ENCODE assay signal across 25 cellular contexts in the genomic region with DNA sequence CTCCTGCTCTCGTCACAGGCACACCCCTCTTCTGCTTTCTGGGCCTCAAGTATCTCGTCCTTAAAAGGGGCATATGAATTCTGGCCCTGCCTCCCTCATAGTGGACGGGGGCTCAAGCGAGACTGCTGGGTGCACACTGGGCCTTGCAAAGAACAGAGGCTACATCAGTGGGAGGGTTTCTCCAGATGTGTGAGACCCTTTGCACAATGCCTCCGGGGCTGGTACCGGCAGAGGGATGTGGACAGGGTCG. TPM values are rescaled to one million over a fixed set of nuclear protein-coding genes. Genes with fewer than 3 reads are reported as not detected.
DNase-seq lines count a peak whose midpoint lies in the region; ATAC-seq and TF ChIP-seq lines count a peak whose summit lies in the region.
"Had no signal": no experiment of that assay in that cellular context is flagged by ENCODE, and none has a peak within 500 bp of the region (broad histone marks: within the 10 kb centered on the region; RNA-seq: fewer than 3 reads in every experiment).

No MANE protein-coding gene starts in this region.

- no peak overlapping the region for H4K8ac ChIP-seq in neuronal stem cell (ENCODE audit: low read depth, low read length)

- H3K9ac ChIP-seq in BLaER1 (no peak overlapping the region), neuronal stem cell (ENCODE audit: low read depth, low read length, poor library complexity) (no peak overlapping the region)

- H3K4me3 ChIP-seq in BLaER1 (no peak overlapping the region), RWPE2 (ENCODE audit: severe bottlenecking) (no peak overlapping the region), neuronal stem cell (ENCODE audit: low read length in 2 of 2) (no peak overlapping the region)
- H3K4me3 ChIP-seq: coronary artery, esophagus muscularis mucosa, MG63, sigmoid colon had no signal

- H3K9me3 Mint-ChIP-seq in chondrocyte (ENCODE audit: low read depth), result no peaks in the 10 kb centered on the region
- H3K9me3 Mint-ChIP-seq: activated naive CD4-positive, alpha-beta T cell treated with anti-CD3 and anti-CD28 coated beads for 36 hours; H9 had no signal

- H3K23ac ChIP-seq in neuronal stem cell (ENCODE audit: low read depth, low read length, poor library complexity), result no peak overlapping the region

- no peak overlapping the region for H3K4ac ChIP-seq in neuronal stem cell (ENCODE audit: low read length)

- H3K9me3 ChIP-seq in BLaER1 (no peaks in the 10 kb centered on the region), RWPE2 (ENCODE audit: severe bottlenecking) (no peaks in the 10 kb centered on the region), neuronal stem cell (replicated peaks in 1 of 2; ENCODE audit: control insufficient read depth in 2 of 2, insufficient read depth in 1 of 2, low read depth in 1 of 2, low read length in 2 of 2) (no peaks in the 10 kb centered on the region)
- H3K9me3 ChIP-seq: esophagus muscularis mucosa, MG63, sigmoid colon had no signal

- WGBS in neuronal stem cell (ENCODE audit: extremely low coverage in 2 of 2, insufficient read length in 2 of 2, insufficient replicate concordance in 1 of 2), 2 donors, result no CpG with 5 or more reads among the region's 7 CpGs

- H3K18ac ChIP-seq in neuronal stem cell (ENCODE audit: low read length), result peak overlapping the region; percentile 30

- no peak overlapping the region for H2BK12ac ChIP-seq in neuronal stem cell (ENCODE audit: low read length)

- H3K4me1 ChIP-seq in BLaER1 (peaks cover 77% of the 10 kb centered on the region), RWPE2 (ENCODE audit: insufficient read depth, poor library complexity, severe bottlenecking) (peaks cover 73% of the 10 kb centered on the region), neuronal stem cell (ENCODE audit: control insufficient read depth in 2 of 2, insufficient read depth in 1 of 2, low read depth in 1 of 2, low read length in 2 of 2) (peaks cover 11 to 13% of the 10 kb centered on the region in 2 donors)

- peak overlapping the region; percentile 97 for H3K27ac Mint-ChIP-seq in chondrocyte (ENCODE audit: unreplicated experiment)
- H3K27ac Mint-ChIP-seq: activated naive CD4-positive, alpha-beta T cell treated with anti-CD3 and anti-CD28 coated beads for 36 hours had no signal

- H4K20me1 ChIP-seq in BLaER1, result no peaks in the 10 kb centered on the region

- no peak overlapping the region for H2BK120ac ChIP-seq in neuronal stem cell (ENCODE audit: low read depth, low read length)

- no peak overlapping the region for H4K91ac ChIP-seq in neuronal stem cell (ENCODE audit: low read depth, low read length, poor library complexity)

- H2AK5ac ChIP-seq in neuronal stem cell (ENCODE audit: low read depth, low read length), result no peak overlapping the region

- no peaks in the 10 kb centered on the region for H3K36me3 ChIP-seq in BLaER1
- no peaks in the 10 kb centered on the region for H3K36me3 ChIP-seq in RWPE2 (ENCODE audit: low read depth)
- no peaks in the 10 kb centered on the region for H3K36me3 ChIP-seq in neuronal stem cell (replicated peaks in 1 of 2; ENCODE audit: control insufficient read depth in 2 of 2, insufficient read depth in 2 of 2, low read length in 2 of 2)
- H3K36me3 ChIP-seq: esophagus muscularis mucosa, MG63, sigmoid colon had no signal

- no peak overlapping the region for H3K14ac ChIP-seq in neuronal stem cell (ENCODE audit: low read length)

- H3K27ac ChIP-seq in BLaER1, result no peak overlapping the region
- peak overlapping the region; percentile 98 for H3K27ac ChIP-seq in RWPE2 (ENCODE audit: poor library complexity, severe bottlenecking)
- H3K27ac ChIP-seq in neuronal stem cell (replicated peaks; ENCODE audit: low read length), result no peak overlapping the region
- H3K27ac ChIP-seq: coronary artery, esophagus muscularis mucosa, sigmoid colon had no signal

- H3K79me1 ChIP-seq in neuronal stem cell (ENCODE audit: low read depth, low read length), result no peaks in the 10 kb centered on the region

- TF ChIP-seq CTCF in RWPE2 (IDR thresholded peaks at IDR 0.05; ENCODE audit: poor library complexity, severe bottlenecking), result no peak
- TF ChIP-seq CTCF in chondrocyte (IDR thresholded peaks at IDR 0.05), result no peak

- H2BK5ac ChIP-seq in neuronal stem cell (ENCODE audit: low read length), result no peak overlapping the region

- no peak overlapping the region for H3K4me3 Mint-ChIP-seq in chondrocyte (ENCODE audit: unreplicated experiment)
- H3K4me3 Mint-ChIP-seq: activated naive CD4-positive, alpha-beta T cell treated with anti-CD3 and anti-CD28 coated beads for 36 hours; H9 had no signal

- no peaks in the 10 kb centered on the region for H3K27me3 Mint-ChIP-seq in chondrocyte (ENCODE audit: low read depth)

- peak overlapping the region; percentile 50 for H2BK15ac ChIP-seq in neuronal stem cell (ENCODE audit: low read length)

- ATAC-seq in RWPE2 (ENCODE audit: low read depth) (no peak), GM18907 (IDR thresholded peaks at IDR 0.05; ENCODE audit: unreplicated experiment) (no peak)
- ATAC-seq: left cardiac atrium, Right ventricle myocardium inferior, SK-N-SH treated with all-trans-retinoic acid at 6 μM for 48 hours had no signal

- DNase-seq in RWPE2 (ENCODE audit: low spot score) (no peak), chondrocyte (ENCODE audit: low spot score) (no peak), neuronal stem cell (ENCODE audit: low spot score) (no peak), HK-2 (ENCODE audit: unreplicated experiment) (no peak)
- DNase-seq in stimulated activated CD4-positive, alpha-beta T cell treated with anti-CD3 and anti-CD28 coated beads, Interleukin-2, amount 100 ng/mL, for 48 hours, result no peak
- no peak for DNase-seq in activated T-cell treated with anti-CD3 and anti-CD28 coated beads, Interleukin-2, amount 50 U/mL, for 48 hours
- DNase-seq: activated CD4-positive, alpha-beta T cell treated with anti-CD3 and anti-CD28 coated beads for 4 hours; COR-L47; GDM1; H9; left cardiac atrium; mesendoderm; MG63; NCI-H1436 treated with DMSO at 0.1 percent for 48 hours; NCI-H2107; OCI-M1 had no signal

- no peak overlapping the region for H2AFZ ChIP-seq in neuronal stem cell (ENCODE audit: low read length)

- H3K27me3 ChIP-seq in BLaER1 (no peaks in the 10 kb centered on the region), RWPE2 (ENCODE audit: insufficient read depth, poor library complexity, severe bottlenecking) (no peaks in the 10 kb centered on the region), neuronal stem cell (ENCODE audit: control insufficient read depth in 3 of 3, insufficient read depth in 3 of 3, low read depth in 1 of 3, low read length in 3 of 3) (peaks cover 0 to 4% (median 0%) of the 10 kb centered on the region in 3 experiments)
- H3K27me3 ChIP-seq: MG63, sigmoid colon had no signal

- peaks cover 86% of the 10 kb centered on the region for H3K4me1 Mint-ChIP-seq in chondrocyte (ENCODE audit: low read depth)

- H3K4me2 ChIP-seq in BLaER1 (peak overlapping the region; percentile 88), neuronal stem cell (ENCODE audit: insufficient read depth, low read length, poor library complexity, severe bottlenecking) (no peak overlapping the region)

- no peaks in the 10 kb centered on the region for H3K36me3 Mint-ChIP-seq in chondrocyte (ENCODE audit: low read depth)

RNA-seq across cellular contexts. Expression of a gene that starts 25.0 kb away (rescaled TPM):
- 17.0 to 50.4 TPM (median 19.9 TPM) in 3 replicates for total RNA-seq in chondrocyte
- polyA plus RNA-seq in neuronal stem cell (2013, experiment 1 of 2), result 0.40 TPM
- 0.22 TPM for polyA plus RNA-seq in neuronal stem cell (2013, experiment 2 of 2)
- polyA plus RNA-seq: BJ had no signal
